Comparison of ENCODE assay signal across 29 cellular contexts in genomic region chr6:119126140-119126539, GRCh38.
"Had no signal": no experiment of that assay in that cellular context is flagged by ENCODE, and none has a peak within 500 bp of the region (broad histone marks: within the 10 kb centered on the region; RNA-seq: fewer than 3 reads in every experiment).

No MANE protein-coding gene starts in this region.

- H3K4me1 ChIP-seq: breast epithelium had no signal

- H3K27ac ChIP-seq: ascending aorta, breast epithelium, cardiac muscle cell, colonic mucosa had no signal

- H3K4me1 Mint-ChIP-seq: activated naive CD4-positive, alpha-beta T cell treated with anti-CD3 and anti-CD28 coated beads, Interleukin-2, amount 10 ng/mL, durations not matched to agents 7 days and 5 days had no signal

- FAIRE-seq: frontal cortex had no signal

- H3K27ac Mint-ChIP-seq: activated CD4-positive, alpha-beta memory T cell treated with anti-CD3 and anti-CD28 coated beads for 36 hours; activated CD4-positive, alpha-beta T cell treated with anti-CD3 and anti-CD28 coated beads for 36 hours; activated CD4-positive, alpha-beta T cell treated with anti-CD3 and anti-CD28 coated beads, Interleukin-2, amount 10 ng/mL, durations not matched to agents 24 days and 14 days; activated CD8-positive, alpha-beta memory T cell treated with anti-CD3 and anti-CD28 coated beads, Interleukin-2, amount 10 ng/mL, durations not matched to agents 7 days and 5 days; activated CD8-positive, alpha-beta T cell treated with anti-CD3 and anti-CD28 coated beads, Interleukin-2, amount 10 ng/mL, durations not matched to agents 7 days and 5 days; activated naive CD4-positive, alpha-beta T cell treated with anti-CD3 and anti-CD28 coated beads, Interleukin-2, amount 10 ng/mL, durations not matched to agents 7 days and 5 days; activated naive CD4-positive, alpha-beta T cell treated with anti-CD3 and anti-CD28 coated beads, Interleukin-2, amount 50 U/mL, for 72 hours; activated naive CD8-positive, alpha-beta T cell treated with anti-CD3 and anti-CD28 coated beads, Interleukin-2, amount 10 ng/mL, durations not matched to agents 7 days and 5 days; activated T-helper 2 cell treated with anti-CD3 and anti-CD28 coated beads, Interferon-gamma antibody, Interleukin-2, Interleukin-4, amounts not matched to agents 10 μg/mL and 5 μg/mL and 100 μg/mL, durations not matched to agents 14 hours and 24 hours and 36 hours; brain had no signal

- H3K36me3 ChIP-seq: ascending aorta, breast epithelium, cardiac muscle cell, colonic mucosa had no signal

- H3K36me3 Mint-ChIP-seq: activated CD4-positive, alpha-beta memory T cell treated with anti-CD3 and anti-CD28 coated beads for 36 hours; activated CD8-positive, alpha-beta memory T cell treated with anti-CD3 and anti-CD28 coated beads, Interleukin-2, amount 10 ng/mL, durations not matched to agents 7 days and 5 days; activated naive CD4-positive, alpha-beta T cell treated with anti-CD3 and anti-CD28 coated beads, Interleukin-2, amount 10 ng/mL, durations not matched to agents 7 days and 5 days; activated naive CD4-positive, alpha-beta T cell treated with anti-CD3 and anti-CD28 coated beads, Interleukin-2, amount 50 U/mL, for 72 hours; activated naive CD8-positive, alpha-beta T cell treated with anti-CD3 and anti-CD28 coated beads, Interleukin-2, amount 10 ng/mL, durations not matched to agents 7 days and 5 days; brain had no signal

- H3K9me3 ChIP-seq: ascending aorta, breast epithelium, colonic mucosa had no signal

- H3K9me3 Mint-ChIP-seq: activated CD4-positive, alpha-beta memory T cell treated with anti-CD3 and anti-CD28 coated beads for 36 hours; activated CD4-positive, alpha-beta T cell treated with anti-CD3 and anti-CD28 coated beads, Interleukin-2, amount 10 ng/mL, durations not matched to agents 24 days and 14 days; activated naive CD4-positive, alpha-beta T cell treated with anti-CD3 and anti-CD28 coated beads, Interleukin-2, amount 10 ng/mL, durations not matched to agents 7 days and 5 days; activated naive CD4-positive, alpha-beta T cell treated with anti-CD3 and anti-CD28 coated beads, Interleukin-2, amount 50 U/mL, for 72 hours; activated naive CD8-positive, alpha-beta T cell treated with anti-CD3 and anti-CD28 coated beads, Interleukin-2, amount 10 ng/mL, durations not matched to agents 7 days and 5 days; activated T-helper 1 cell treated with anti-CD3 and anti-CD28 coated beads, Interleukin-12 subunit alpha, Interleukin-12 subunit beta, Interleukin-2, Interleukin-4 antibody, amounts not matched to agents 30 ng/mL and 10 ng/mL and 1 ng/mL, durations not matched to agents 14 hours and 24 hours and 36 hours; activated T-helper 2 cell treated with anti-CD3 and anti-CD28 coated beads, Interferon-gamma antibody, Interleukin-2, Interleukin-4, amounts not matched to agents 10 μg/mL and 5 μg/mL and 100 μg/mL, durations not matched to agents 14 hours and 24 hours and 36 hours had no signal

- H3K4me3 Mint-ChIP-seq: activated CD4-positive, alpha-beta memory T cell treated with anti-CD3 and anti-CD28 coated beads for 36 hours; activated CD4-positive, alpha-beta T cell treated with anti-CD3 and anti-CD28 coated beads for 36 hours; activated CD4-positive, alpha-beta T cell treated with anti-CD3 and anti-CD28 coated beads, Interleukin-2, amount 10 ng/mL, durations not matched to agents 24 days and 14 days; activated CD8-positive, alpha-beta memory T cell treated with anti-CD3 and anti-CD28 coated beads, Interleukin-2, amount 10 ng/mL, durations not matched to agents 7 days and 5 days; activated CD8-positive, alpha-beta T cell treated with anti-CD3 and anti-CD28 coated beads, Interleukin-2, amount 10 ng/mL, durations not matched to agents 7 days and 5 days; activated naive CD4-positive, alpha-beta T cell treated with anti-CD3 and anti-CD28 coated beads, Interleukin-2, amount 10 ng/mL, durations not matched to agents 7 days and 5 days; activated naive CD8-positive, alpha-beta T cell treated with anti-CD3 and anti-CD28 coated beads, Interleukin-2, amount 10 ng/mL, durations not matched to agents 7 days and 5 days; activated T-helper 1 cell treated with anti-CD3 and anti-CD28 coated beads, Interleukin-12 subunit alpha, Interleukin-12 subunit beta, Interleukin-2, Interleukin-4 antibody, amounts not matched to agents 30 ng/mL and 10 ng/mL and 1 ng/mL, durations not matched to agents 14 hours and 24 hours and 36 hours; brain had no signal

- DNase-seq: activated CD4-positive, alpha-beta memory T cell treated with anti-CD3 and anti-CD28 coated beads for 36 hours; activated CD4-positive, alpha-beta T cell treated with anti-CD3 and anti-CD28 coated beads for 36 hours; activated CD4-positive, alpha-beta T cell treated with anti-CD3 and anti-CD28 coated beads, Interleukin-2, amount 10 ng/mL, durations not matched to agents 24 days and 14 days; activated CD4-positive, CD25-positive, alpha-beta regulatory T cell; activated CD4-positive, CD25-positive, alpha-beta regulatory T cell treated with anti-CD3 and anti-CD28 coated beads, Interleukin-2, amount 50 U/mL, for 72 hours; activated CD8-positive, alpha-beta memory T cell treated with anti-CD3 and anti-CD28 coated beads, Interleukin-2, amount 10 ng/mL, durations not matched to agents 7 days and 5 days; activated CD8-positive, alpha-beta memory T cell treated with anti-CD3 and anti-CD28 coated beads, Interleukin-2, amount 50 U/mL, for 4 hours; activated CD8-positive, alpha-beta T cell treated with anti-CD3 and anti-CD28 coated beads, Interleukin-2, amount 10 ng/mL, durations not matched to agents 7 days and 5 days; activated effector memory CD4-positive, alpha-beta T cell treated with anti-CD3 and anti-CD28 coated beads, Interleukin-2, amount 50 U/mL, for 16 hours; activated naive CD4-positive, alpha-beta T cell treated with anti-CD3 and anti-CD28 coated beads, Interleukin-2, amount 10 ng/mL, durations not matched to agents 7 days and 5 days; activated naive CD8-positive, alpha-beta T cell treated with anti-CD3 and anti-CD28 coated beads, Interleukin-2, amount 10 ng/mL, durations not matched to agents 7 days and 5 days; activated T-cell treated with anti-CD3 and anti-CD28 coated beads, Interleukin-2, amount 50 U/mL, for 1 hour; activated T-cell treated with anti-CD3 and anti-CD28 coated beads, Interleukin-2, amount 50 U/mL, for 48 hours; central memory CD4-positive, alpha-beta T cell; cerebellar nuclear complex; colonic mucosa; effector CD8-positive, alpha-beta T cell; foreskin fibroblast; head of caudate nucleus; T-helper 2 cell had no signal

- ATAC-seq: activated CD4-positive, alpha-beta T cell treated with anti-CD3 and anti-CD28 coated beads for 36 hours; activated CD8-positive, alpha-beta memory T cell treated with anti-CD3 and anti-CD28 coated beads, Interleukin-2, amount 10 ng/mL, durations not matched to agents 7 days and 5 days; activated CD8-positive, alpha-beta T cell treated with anti-CD3 and anti-CD28 coated beads, Interleukin-2, amount 10 ng/mL, durations not matched to agents 7 days and 5 days; activated naive CD4-positive, alpha-beta T cell treated with anti-CD3 and anti-CD28 coated beads, Interleukin-2, amount 50 U/mL, for 72 hours; esophagus mucosa had no signal

- H3K27me3 ChIP-seq: ascending aorta, breast epithelium, cardiac muscle cell, colonic mucosa had no signal

- H3K4me3 ChIP-seq: ascending aorta, breast epithelium, cardiac muscle cell, colonic mucosa had no signal
